2 cellular contexts compared by ENCODE assay signal in the genomic region with DNA sequence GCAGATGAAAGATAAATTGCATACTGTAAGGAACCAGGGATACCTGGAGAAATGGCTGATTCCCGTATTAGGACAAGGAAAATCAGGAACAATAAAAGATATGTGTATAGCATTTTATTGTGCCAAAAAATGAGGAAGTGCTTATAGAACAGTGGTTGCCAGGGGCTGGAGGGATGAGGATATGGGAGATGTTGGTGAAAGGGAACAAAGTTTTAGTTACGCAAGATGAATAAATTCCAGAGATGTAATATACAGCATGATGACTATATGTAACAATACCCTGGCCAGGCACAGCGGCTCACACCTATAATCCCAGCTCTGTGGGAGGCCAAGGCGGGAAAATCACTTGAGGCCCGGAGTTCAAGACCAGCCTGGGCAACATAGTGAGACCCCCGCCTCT.
A peak's percentile ranks its signal among the peaks of the same experiment; 100 is the strongest.
TF ChIP-seq lines count a peak whose summit lies in the region.

No MANE protein-coding gene starts in this region.

TF ChIP-seq in A549, 52 proteins besides CTCF, POLR2A, EP300 and RAD21:
- TF ChIP-seq ZNF302 (CRISPR knock-in tag; IDR thresholded peaks at IDR 0.05) = no peak
- peak; percentile 6 to 18; a peak in 2 of 4 replicates for TF ChIP-seq CEBPB (IDR thresholded peaks at IDR 0.05)

TF ChIP-seq in IMR-90, 13 proteins besides CTCF, POLR2A, EP300 and RAD21:
- TF ChIP-seq RCOR1 (IDR thresholded peaks at IDR 0.05; ENCODE audit: insufficient replicate concordance, low read length) (no peak), CEBPB (IDR thresholded peaks at IDR 0.05; ENCODE audit: low read depth, low read length) (peak; percentile 70)
TF ChIP-seq in IMR-90: peak in this region for 1.
